9 cellular contexts compared by ENCODE assay signal in genomic region chr2:9178110-9178904, GRCh38. TPM values are rescaled to one million over a fixed set of nuclear protein-coding genes. Genes with fewer than 3 reads are reported as not detected.
DNase-seq lines count a peak whose midpoint lies in the region; ATAC-seq, FAIRE-seq and TF ChIP-seq lines count a peak whose summit lies in the region.
"Had no signal": no experiment of that assay in that cellular context is flagged by ENCODE, and none has a peak within 500 bp of the region (broad histone marks: within the 10 kb centered on the region; RNA-seq: fewer than 3 reads in every experiment).

No MANE protein-coding gene starts in this region.

- intact Hi-C loops in GM12878 (cut with micrococcal nuclease; ENCODE audit: unreplicated experiment): no loop called here

- no peaks in the 10 kb centered on the region for H4K20me1 ChIP-seq in GM12878 (ENCODE audit: control insufficient read depth, insufficient read depth)

- H3K4me3 ChIP-seq in BE2C (ENCODE audit: low read depth, low read length): no peak overlapping the region
- no peak overlapping the region for H3K4me3 ChIP-seq in GM12878

- H3K36me3 ChIP-seq in BE2C (no peaks in the 10 kb centered on the region), GM12878 (ENCODE audit: control insufficient read depth in 2 of 2, insufficient read depth in 2 of 2, low read length in 1 of 2) (no peaks in the 10 kb centered on the region)

- H3K27ac Mint-ChIP-seq in mesothelial cell of epicardium: peak overlapping the region; percentile 93

- no TSS peak for BruUV-seq in GM12878 (replicated peaks; lab: Mats Ljungman, UMichigan)

- FAIRE-seq in GM12878 (lab: Jason Lieb, UNC): peak; percentile 47

- peaks cover 6% of the 10 kb centered on the region for H3K9me3 Mint-ChIP-seq in mesothelial cell of epicardium

- peak overlapping the region; percentile 12 for H2AFZ ChIP-seq in GM12878 (ENCODE audit: control insufficient read depth, low read depth, low read length)

- POLR2A ChIA-PET in GM12878 (lab: Charles Lee): interaction anchor here (0.7 kb wide), 1 partner anchor 13 kb away, joined by 3 read pairs; no protein-coding TSS in a partner anchor

- ATAC-seq in HG02884 (IDR thresholded peaks at IDR 0.05; ENCODE audit: unreplicated experiment): peak; percentile 48
- peak; percentile 93 for ATAC-seq in GM12878
- no peak for ATAC-seq in HG03108 (IDR thresholded peaks at IDR 0.05; ENCODE audit: unreplicated experiment)

- SMC1A ChIA-PET in GM12878 (lab: Charles Lee; ENCODE audit: uncharacterized antibody, unreplicated experiment): interaction anchor here (1.2 kb wide), 1 partner anchor 11 kb away, joined by 3 read pairs; no protein-coding TSS in a partner anchor

- no peak for DNase-seq in BE2C
- DNase-seq in GM12878 (ENCODE audit: low read depth, low spot score): peak; percentile 2
- no peak for DNase-seq in mesothelial cell of epicardium (ENCODE audit: low spot score in 2 of 2, unreplicated experiment in 2 of 2)
- no peak for DNase-seq in amniotic stem cell (lab: John Stamatoyannopoulos, UW)
- DNase-seq in stimulated activated CD4-positive, alpha-beta T cell treated with anti-CD3 and anti-CD28 coated beads, Interleukin-2, amount 100 ng/mL, for 48 hours: no peak
- no peak for DNase-seq in T1000 (lab: John Stamatoyannopoulos, UW)
- DNase-seq: DND-41 had no signal

- H3K27ac ChIP-seq in GM12878 (ENCODE audit: control insufficient read depth, insufficient read depth): no peak overlapping the region

- H3K4me3 Mint-ChIP-seq in mesothelial cell of epicardium: peak overlapping the region; percentile 26

- no peaks in the 10 kb centered on the region for H3K36me3 Mint-ChIP-seq in mesothelial cell of epicardium

- TF ChIP-seq POLR2A in GM12878 (IDR thresholded peaks at IDR 0.05; ENCODE audit: low read depth, low read length): no peak

- peak overlapping the region; percentile 34; the same call in 1 of the 2 replicates for H3K4me2 ChIP-seq in GM12878 (ENCODE audit: control insufficient read depth, insufficient read depth)

- no peak overlapping the region for H3K9ac ChIP-seq in GM12878 (ENCODE audit: control insufficient read depth, insufficient read depth, low read length)

- no peak for TF ChIP-seq EP300 in GM12878 (IDR thresholded peaks at IDR 0.05; ENCODE audit: borderline replicate concordance in 1 of 2, control insufficient read depth in 1 of 2, low read depth in 2 of 2, low read length in 2 of 2)

- TF ChIP-seq CTCF in BE2C (IDR thresholded peaks at IDR 0.05; ENCODE audit: low read depth, low read length) (0 out of 2 replicates have a peak, but pooled peaks have one; percentile 4), GM12878 (IDR thresholded peaks at IDR 0.05 in 2 of 3, conservative IDR thresholded peaks at IDR 0.05 in 1 of 3; ENCODE audit: control insufficient read depth in 2 of 3, extremely low read depth in 1 of 3, insufficient read depth in 1 of 3, low read depth in 3 of 3, low read length in 3 of 3) (no peak), mesothelial cell of epicardium (IDR thresholded peaks at IDR 0.05; ENCODE audit: unreplicated experiment) (no peak)

- no peaks in the 10 kb centered on the region for H3K27me3 Mint-ChIP-seq in mesothelial cell of epicardium (ENCODE audit: low read depth)

- no peak for TF ChIP-seq RAD21 in GM12878 (IDR thresholded peaks at IDR 0.05; ENCODE audit: insufficient read depth, low read depth, low read length)

- RAD21 ChIA-PET in GM12878 (lab: Charles Lee; ENCODE audit: unreplicated experiment): interaction anchor here (1.2 kb wide), 1 partner anchor 27 kb away, joined by 4 read pairs; no protein-coding TSS in a partner anchor

- WGBS in GM12878 (ENCODE audit: insufficient coverage, insufficient replicate concordance, low lambda C conversion rate, missing lambda C conversion rate): 3% methylated on average over 2 of the region's 2 CpGs

- in situ Hi-C loops in GM12878 (cut with MboI): no loop called here

- H3K79me2 ChIP-seq in GM12878 (ENCODE audit: control insufficient read depth, insufficient read depth, low read length): no peaks in the 10 kb centered on the region

- H3K27me3 ChIP-seq in BE2C: no peaks in the 10 kb centered on the region
- H3K27me3 ChIP-seq in GM12878 (replicated peaks in 1 of 2; ENCODE audit: control insufficient read depth in 2 of 2, insufficient read depth in 2 of 2, low read length in 1 of 2): no peaks in the 10 kb centered on the region

- H3K9me3 ChIP-seq in BE2C (no peaks in the 10 kb centered on the region), GM12878 (replicated peaks; ENCODE audit: control insufficient read depth, insufficient read depth, low read length) (peaks cover 2% of the 10 kb centered on the region; the same call in 2 of the 3 replicates)

- H3K4me1 Mint-ChIP-seq in mesothelial cell of epicardium: peaks cover 42% of the 10 kb centered on the region

- H3K4me1 ChIP-seq in BE2C (no peaks in the 10 kb centered on the region), GM12878 (ENCODE audit: control insufficient read depth, insufficient read depth, low read length) (peaks cover 3% of the 10 kb centered on the region)

- CTCF ChIA-PET in GM12878 (lab: Yijun Ruan, JAX): interaction anchor here (0.6 to 1.4 kb wide), 5 partner anchors 11 to 806 kb away, joined by 3 to 4 read pairs (median 3); no protein-coding TSS in a partner anchor

TF ChIP-seq in GM12878, 131 proteins besides CTCF, POLR2A, EP300 and RAD21 (continues in another document):
- TF ChIP-seq RUNX3 (IDR thresholded peaks at IDR 0.05; ENCODE audit: low read length) (no peak), NR2C1 (IDR thresholded peaks at IDR 0.05) (no peak), FOS (IDR thresholded peaks at IDR 0.05; ENCODE audit: borderline replicate concordance, extremely low read depth, insufficient read length) (no peak), ATF7 (IDR thresholded peaks at IDR 0.05; ENCODE audit: low read depth) (peak; percentile 54), HDGF (IDR thresholded peaks at IDR 0.05) (no peak), LARP7 (IDR thresholded peaks at IDR 0.05) (peak; percentile 41; the same call in 1 of the 2 replicates), SMARCA5 (IDR thresholded peaks at IDR 0.05) (0 out of 2 replicates have a peak, but pooled peaks have one; percentile 32), CHD2 (IDR thresholded peaks at IDR 0.05; ENCODE audit: borderline replicate concordance, low read depth, low read length) (no peak), ZSCAN29 (IDR thresholded peaks at IDR 0.05) (no peak), SPI1 (IDR thresholded peaks at IDR 0.05; ENCODE audit: borderline replicate concordance, insufficient read depth, low read depth, low read length) (peak; percentile 82; the same call in 1 of the 2 replicates), MXI1 (IDR thresholded peaks at IDR 0.05; ENCODE audit: low read depth, low read length) (no peak), ZNF622 (IDR thresholded peaks at IDR 0.05) (no peak), SRF (IDR thresholded peaks at IDR 0.05; ENCODE audit: low read depth in 2 of 2, low read length in 2 of 2) (no peak), TARDBP (IDR thresholded peaks at IDR 0.05; ENCODE audit: borderline replicate concordance) (no peak), MYC (IDR thresholded peaks at IDR 0.05; ENCODE audit: insufficient read depth, insufficient read length, insufficient replicate concordance, low read length, severe bottlenecking) (no peak), BCL11A (IDR thresholded peaks at IDR 0.05; ENCODE audit: low read depth, low read length) (no peak), DPF2 (IDR thresholded peaks at IDR 0.05) (0 out of 2 replicates have a peak, but pooled peaks have one; percentile 31), GABPA (IDR thresholded peaks at IDR 0.05; ENCODE audit: low read depth) (no peak), MTA3 (IDR thresholded peaks at IDR 0.05; ENCODE audit: borderline replicate concordance, low read length) (no peak), JUND (IDR thresholded peaks at IDR 0.05; ENCODE audit: low read depth, low read length) (no peak)

RNA-seq across cellular contexts. Expression of gene ASAP2, which starts 28.3 kb away (rescaled TPM):
- 3.6 TPM for polyA plus RNA-seq in BE2C (2012; ENCODE audit: insufficient read depth, insufficient read length, low read depth)
- total RNA-seq in GM12878 (2013; cell fraction: nucleolus; rRNA removed): 0.06 TPM in 1 of 2 replicates, not detected in the other
- total RNA-seq in GM12878 (2014; rRNA removed) (0.06 and 0.16 TPM in 2 replicates), GM12878 (2014; rRNA removed; fragmentation: Illumina TruSeq; extraction: Trizol) (0.05 and 0.09 TPM in 2 replicates), GM12878 (2021) (0.10 and 0.13 TPM in 2 replicates), mesothelial cell of epicardium (25.8 to 29.7 TPM (median 26.2 TPM) in 3 replicates)
- polyA plus RNA-seq in GM12878 (2011; ENCODE audit: low read depth): 0.04 TPM
- polyA plus RNA-seq in GM12878 (2011; rRNA removed) (0.27 and 0.53 TPM in 2 replicates), GM12878 (2014; fragmentation: Illumina TruSeq; extraction: Trizol) (0.06 and 0.08 TPM in 2 replicates), GM12878 (2014; fragmentation: Nextera tagmentation; extraction: Ambion mirVana) (under 1 TPM in 1 of 2 experiments, not detected in 1; 0.05 TPM), GM12878 (2014; rRNA removed) (not detected in 2 replicates), GM12878 (2016; fragmentation: Nextera tagmentation; extraction: Ambion mirVana) (not detected)
- 0.18 and 0.22 TPM in 2 replicates for polyA plus RNA-seq in GM12878 (2011; cell fraction: cytosol; rRNA removed)
- polyA plus RNA-seq in GM12878 (2011; cell fraction: nucleus; rRNA removed): 0.46 and 0.76 TPM in 2 replicates
- polyA plus RNA-seq in GM12878 (2012): 0.04 TPM in 1 of 2 replicates, not detected in the other
- 0.15 and 1.6 TPM in 2 replicates for polyA minus RNA-seq in GM12878 (2011; rRNA and poly(A)+ RNA removed)
- 0.40 and 0.42 TPM in 2 replicates for polyA minus RNA-seq in GM12878 (2011; cell fraction: cytosol; rRNA and poly(A)+ RNA removed)
- 0.19 and 0.36 TPM in 2 replicates for polyA minus RNA-seq in GM12878 (2011; cell fraction: nucleus; rRNA and poly(A)+ RNA removed)

Comparison
In these comparisons a context has a peak if more than half of its experiments do, and no peak if none do; other contexts are left out.
1. RNA of gene ASAP2, which starts 28.3 kb away (total RNA-seq): 25.8 to 29.7 TPM in mesothelial cell of epicardium; 0.05 to 0.16 TPM in GM12878; every median in the first group is over 10 times any median in the second.